9 cellular contexts compared by ENCODE assay signal in the genomic region with DNA sequence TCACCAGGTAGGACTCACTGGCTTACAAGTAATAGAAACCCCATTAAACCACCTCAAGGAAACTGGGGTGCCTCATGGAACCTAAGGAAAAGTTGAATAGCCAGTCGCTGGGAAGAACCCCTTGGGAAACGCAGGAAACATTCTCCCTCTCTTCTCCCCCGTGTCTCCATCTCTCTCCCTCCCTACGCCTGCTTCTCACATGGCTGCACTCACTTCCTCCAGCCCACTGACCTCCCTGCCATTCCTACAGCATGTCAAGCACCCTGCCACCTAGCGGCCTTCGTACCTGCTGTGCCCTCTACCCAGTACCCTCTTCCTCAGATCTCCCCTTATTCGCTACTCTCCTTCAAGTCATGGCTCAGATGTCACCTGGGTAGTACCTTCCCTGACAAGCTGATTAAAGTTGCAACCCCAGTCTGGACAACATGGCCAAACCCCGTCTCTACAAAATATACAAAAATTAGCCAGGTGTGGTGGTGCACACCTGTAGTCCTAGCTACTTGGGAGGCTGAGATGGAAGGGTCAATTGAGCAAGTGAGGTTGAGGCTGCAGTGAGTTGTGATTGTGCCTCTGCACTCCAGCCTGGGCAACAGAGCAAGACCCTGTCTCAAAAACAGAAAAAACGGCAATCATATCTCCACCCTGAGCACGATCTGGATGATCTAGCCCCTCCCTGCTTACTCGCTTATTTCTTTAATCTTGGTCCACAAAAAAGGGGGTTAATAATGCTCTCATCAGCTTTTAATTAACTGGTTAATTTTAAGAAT. TPM values are rescaled to one million over a fixed set of nuclear protein-coding genes. Genes with fewer than 3 reads are reported as not detected.
DNase-seq lines count a peak whose midpoint lies in the region; ATAC-seq, FAIRE-seq and TF ChIP-seq lines count a peak whose summit lies in the region.
"Had no signal": no experiment of that assay in that cellular context is flagged by ENCODE, and none has a peak within 500 bp of the region (broad histone marks: within the 10 kb centered on the region; RNA-seq: fewer than 3 reads in every experiment).

No MANE protein-coding gene starts in this region.

- CTCF ChIA-PET in MCF 10A (lab: Yijun Ruan, JAX), result interaction anchor here (0.6 to 5.0 kb wide), 8 partner anchors 10 to 204 kb away, joined by 3 to 131 read pairs (median 16); partner anchors contain the start of gene CFAP73

- TF ChIP-seq CTCF in MCF 10A (IDR thresholded peaks at IDR 0.05; ENCODE audit: unreplicated experiment) (peak; percentile 18), breast epithelium (IDR thresholded peaks at IDR 0.05) (peak in 1 of 3 donors; percentile 9), endodermal cell (conservative IDR thresholded peaks at IDR 0.05) (peak; percentile 79), testis (IDR thresholded peaks at IDR 0.05) (peak in 1 of 3 experiments; percentile 18)

- H3K36me3 ChIP-seq in breast epithelium (no peaks in the 10 kb centered on the region), endodermal cell (ENCODE audit: control insufficient read depth, insufficient read depth, low read length) (no peaks in the 10 kb centered on the region), testis (ENCODE audit: low read depth, missing control alignments) (no peaks in the 10 kb centered on the region)

- no peak overlapping the region for H3K4me3 Mint-ChIP-seq in MCF 10A (ENCODE audit: unreplicated experiment)
- H3K4me3 Mint-ChIP-seq in endodermal cell, result no peak overlapping the region

- ATAC-seq in HG03025 (IDR thresholded peaks at IDR 0.05; ENCODE audit: low FRiP score, unreplicated experiment) (no peak), HG02884 (IDR thresholded peaks at IDR 0.05; ENCODE audit: unreplicated experiment) (no peak)
- ATAC-seq: esophagus mucosa had no signal

- DNase-seq in MCF 10A (ENCODE audit: unreplicated experiment) (no peak), breast epithelium (ENCODE audit: low spot score in 2 of 2) (no peak), NCI-H510A (lab: John Stamatoyannopoulos, UW) (peak; percentile 61), endodermal cell (peak; percentile 94), testis (peak; percentile 69), GM12892 (ENCODE audit: insufficient read length) (no peak)

- POLR2A ChIA-PET in MCF 10A (lab: Yijun Ruan, JAX), result interaction anchor here (0.6 kb wide), 1 partner anchor 36 kb away, joined by 4 read pairs; no protein-coding TSS in a partner anchor

- no peaks in the 10 kb centered on the region for H3K36me3 Mint-ChIP-seq in MCF 10A (ENCODE audit: insufficient read depth, unreplicated experiment)
- no peaks in the 10 kb centered on the region for H3K36me3 Mint-ChIP-seq in endodermal cell (ENCODE audit: low read depth)

- WGBS in endodermal cell (ENCODE audit: insufficient coverage in 1 of 2, insufficient read length in 1 of 2), 2 experiments, result 54 to 84% methylated on average over 5 to 11 of the region's 11 CpGs
- WGBS in testis, 2 donors, result 64 to 83% methylated on average over 11 of the region's 11 CpGs

- H3K9me3 Mint-ChIP-seq in MCF 10A (ENCODE audit: unreplicated experiment) (no peaks in the 10 kb centered on the region), endodermal cell (no peaks in the 10 kb centered on the region)

- no peaks in the 10 kb centered on the region for H3K4me1 Mint-ChIP-seq in MCF 10A (ENCODE audit: insufficient read depth, unreplicated experiment)
- H3K4me1 Mint-ChIP-seq in endodermal cell, result no peaks in the 10 kb centered on the region

- no peak overlapping the region for H3K9ac ChIP-seq in endodermal cell (ENCODE audit: extremely low read depth, low read length, poor library complexity, severe bottlenecking)

- BruUV-seq in MCF 10A (replicated peaks; lab: Mats Ljungman, UMichigan), result no TSS peak

- H3K27ac ChIP-seq in breast epithelium, result no peak overlapping the region
- no peak overlapping the region for H3K27ac ChIP-seq in endodermal cell (ENCODE audit: low read depth, low read length)
- no peak overlapping the region for H3K27ac ChIP-seq in testis

- intact Hi-C loops in MCF 10A (cut with micrococcal nuclease), result loop anchor here (10.0 kb wide), 1 partner anchor 375 kb away; the partner anchor contains the start of gene SDSL
- intact Hi-C loops in breast epithelium (cut with DNase I; ENCODE audit: low total_unique reads), result loop anchor here (10.0 kb wide), 1 partner anchor 495 kb away; no protein-coding TSS in a partner anchor
- intact Hi-C loops in testis (cut with DNase I; ENCODE audit: low total_unique reads), result loop anchor here (5.0 to 10.0 kb wide), 2 partner anchors 47 to 105 kb away; no protein-coding TSS in a partner anchor

- FAIRE-seq in GM12892 (lab: Jason Lieb, UNC), result no peak

- H3K27ac Mint-ChIP-seq in MCF 10A (ENCODE audit: low read depth, unreplicated experiment) (no peak overlapping the region), endodermal cell (no peak overlapping the region)

- TF ChIP-seq POLR2A in breast epithelium (IDR thresholded peaks at IDR 0.05) (no peak), testis (IDR thresholded peaks at IDR 0.05) (no peak), GM12892 (IDR thresholded peaks at IDR 0.05; ENCODE audit: low read depth, low read length) (no peak)

- H3K9me3 ChIP-seq in breast epithelium (no peaks in the 10 kb centered on the region), endodermal cell (ENCODE audit: control insufficient read depth, low read length) (no peaks in the 10 kb centered on the region), testis (no peaks in the 10 kb centered on the region)

- no peaks in the 10 kb centered on the region for H3K4me1 ChIP-seq in breast epithelium
- no peaks in the 10 kb centered on the region for H3K4me1 ChIP-seq in endodermal cell (ENCODE audit: control insufficient read depth, insufficient read depth, low read length)
- no peaks in the 10 kb centered on the region for H3K4me1 ChIP-seq in testis

- no peak overlapping the region for H3K4me3 ChIP-seq in breast epithelium
- H3K4me3 ChIP-seq in endodermal cell (ENCODE audit: low read length), result no peak overlapping the region
- no peak overlapping the region for H3K4me3 ChIP-seq in testis

- H3K27me3 Mint-ChIP-seq in MCF 10A (ENCODE audit: insufficient read depth, unreplicated experiment) (peaks cover 35% of the 10 kb centered on the region), endodermal cell (ENCODE audit: insufficient read depth) (peaks cover 72% of the 10 kb centered on the region)

- H3K27me3 ChIP-seq in breast epithelium (no peaks in the 10 kb centered on the region), endodermal cell (ENCODE audit: control insufficient read depth, insufficient read depth, low read length, poor library complexity, severe bottlenecking) (peaks cover 40% of the 10 kb centered on the region), testis (no peaks in the 10 kb centered on the region)

RNA-seq across cellular contexts. Expression of gene DTX1, which starts 6.4 kb away (rescaled TPM):
- total RNA-seq in MCF 10A (2022), result not detected in 2 replicates
- total RNA-seq in breast epithelium, result 10 to 100 TPM in 2 of 3 donors, 1 to 10 TPM in 1; 7.9 to 46.6 (median 20.0) TPM
- total RNA-seq in endodermal cell, result 1 to 10 TPM; 3.3 to 4.9 TPM
- polyA plus RNA-seq in endodermal cell (2013, experiment 1 of 2), result 12.4 TPM
- polyA plus RNA-seq in endodermal cell (2013, experiment 2 of 2), result 8.3 TPM
- total RNA-seq in testis, result 10 to 100 TPM; 22.8 to 26.9 TPM
- 15.0 TPM for polyA plus RNA-seq in testis (ENCODE audit: insufficient read depth, low read depth, low replicate concordance)
- 10.9 TPM for polyA plus RNA-seq in GM12892 (2012; ENCODE audit: missing spikeins)

Comparison
In these comparisons a context has a peak if more than half of its experiments do, and no peak if none do; other contexts are left out.
1. DNase-seq: peak in NCI-H510A (single experiment), endodermal cell (single experiment) and testis (single experiment); none in MCF 10A (single experiment), breast epithelium (0 of 2) and GM12892 (single experiment).